In the genomic region with DNA sequence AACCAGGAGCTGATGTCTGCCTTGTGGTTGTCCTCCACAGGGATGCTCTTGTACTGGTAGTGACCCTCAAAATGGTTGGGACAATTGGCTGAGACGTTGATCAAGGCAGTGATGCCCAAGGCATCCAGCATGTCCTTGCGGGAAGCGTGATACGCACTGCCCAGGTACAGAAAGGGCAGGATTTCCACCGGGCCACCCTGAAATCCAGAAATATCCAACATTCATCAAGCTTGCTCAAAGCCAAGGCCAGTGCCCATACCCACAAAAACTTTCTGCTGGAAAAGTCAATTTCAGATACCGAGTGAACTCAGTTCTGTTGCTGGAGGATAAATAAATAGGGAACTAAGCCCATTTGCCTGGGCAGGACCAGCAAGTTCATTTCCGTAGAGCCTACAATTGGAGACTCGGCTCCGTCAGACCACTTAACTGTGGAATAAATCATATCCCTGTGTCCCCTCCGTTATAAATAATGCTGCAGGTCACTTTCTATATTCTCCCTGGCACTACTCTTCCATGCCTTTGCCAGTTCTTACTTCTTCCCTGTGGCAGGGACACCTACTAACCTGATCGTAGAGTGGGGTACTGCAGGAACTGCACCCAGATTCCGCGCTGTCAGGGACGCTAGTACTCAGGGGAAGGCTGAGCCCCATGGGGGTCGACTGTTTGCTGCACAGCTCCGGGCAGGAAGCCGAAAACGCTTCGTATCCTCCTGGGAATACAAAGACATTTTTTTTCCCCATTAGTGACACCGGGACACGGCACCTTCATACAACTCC, we compare ENCODE assay signal across 8 cellular contexts. TPM values are rescaled to one million over a fixed set of nuclear protein-coding genes. Genes with fewer than 3 reads are reported as not detected.
DNase-seq lines count a peak whose midpoint lies in the region; ATAC-seq and TF ChIP-seq lines count a peak whose summit lies in the region.

No MANE protein-coding gene starts in this region.

- H3K4me3 ChIP-seq in AG10803 (ENCODE audit: low read length) (peak overlapping the region; percentile 93), HL-60 (replicated peaks; ENCODE audit: insufficient read depth, low read length) (0 out of 2 replicates have a peak overlapping the region, but pooled peaks have one; percentile 12), adrenal gland (peak overlapping the region; percentile 18 to 90 (median 54)), hepatocyte (peak overlapping the region; percentile 84), skeletal muscle cell (ENCODE audit: low read depth, low read length) (peak overlapping the region; percentile 79)

- H3K4me2 ChIP-seq in hepatocyte, result peak overlapping the region; percentile 77

- TF ChIP-seq CTCF in AG10803 (conservative IDR thresholded peaks at IDR 0.05; ENCODE audit: low read length) (no peak), HL-60 (IDR thresholded peaks at IDR 0.05; ENCODE audit: insufficient read depth, low read length) (no peak), adrenal gland (IDR thresholded peaks at IDR 0.05) (peak in 1 of 6 experiments; percentile 15), hepatocyte (IDR thresholded peaks at IDR 0.05; ENCODE audit: poor library complexity) (no peak)

- H3K9me3 ChIP-seq in adrenal gland (replicated peaks in 1 of 3), result no peaks in the 10 kb centered on the region
- H3K9me3 ChIP-seq in hepatocyte (ENCODE audit: low read depth), result no peaks in the 10 kb centered on the region

- no peak overlapping the region for H3K27ac ChIP-seq in HL-60 (replicated peaks)
- H3K27ac ChIP-seq in adrenal gland, result peak overlapping the region; percentile 99 to 100 (median 99)
- peak overlapping the region; percentile 99 for H3K27ac ChIP-seq in hepatocyte

- peaks cover 31% of the 10 kb centered on the region for H4K20me1 ChIP-seq in hepatocyte (ENCODE audit: insufficient read depth, poor library complexity, severe bottlenecking)

- no peaks in the 10 kb centered on the region for H3K9me2 ChIP-seq in hepatocyte (replicated peaks; ENCODE audit: insufficient read depth)

- H3K79me2 ChIP-seq in hepatocyte, result peaks cover 32% of the 10 kb centered on the region

- 5 to 10% (median 8%) methylated on average over 19 to 21 of the region's 21 CpGs for WGBS in adrenal gland, 4 donors
- 19% methylated on average over 21 of the region's 21 CpGs for WGBS in hepatocyte (ENCODE audit: low lambda C conversion rate, missing lambda C conversion rate)

- H2AFZ ChIP-seq in hepatocyte, result no peak overlapping the region

- H3K27me3 ChIP-seq in HL-60 (ENCODE audit: insufficient read depth, poor library complexity, severe bottlenecking), result peaks cover 29% of the 10 kb centered on the region
- no peaks in the 10 kb centered on the region for H3K27me3 ChIP-seq in adrenal gland
- no peaks in the 10 kb centered on the region for H3K27me3 ChIP-seq in hepatocyte

- TF ChIP-seq POLR2A in adrenal gland (IDR thresholded peaks at IDR 0.05), result no peak

- ATAC-seq in GM21576 (IDR thresholded peaks at IDR 0.05; ENCODE audit: unreplicated experiment), result no peak
- no peak for ATAC-seq in GM21381 (IDR thresholded peaks at IDR 0.05; ENCODE audit: unreplicated experiment)

- H3K36me3 ChIP-seq in adrenal gland (replicated peaks in 1 of 2) (peaks cover 0 to 27% of the 10 kb centered on the region in 2 donors), hepatocyte (replicated peaks; ENCODE audit: insufficient read depth, low read depth) (no peaks in the 10 kb centered on the region)

- DNase-seq in AG10803 (ENCODE audit: low read depth), result peak; percentile 56
- DNase-seq in HL-60 (ENCODE audit: low read depth in 1 of 2, low spot score in 1 of 2), result no peak
- peak in 6 of 7 donors; percentile 46 to 77 (median 55) for DNase-seq in adrenal gland
- DNase-seq in hepatocyte (ENCODE audit: low spot score), result peak; percentile 42
- DNase-seq in skeletal muscle cell (ENCODE audit: low read depth), result no peak
- DNase-seq in NCI-H128 (lab: John Stamatoyannopoulos, UW; ENCODE audit: unreplicated experiment), result no peak

- H3K4me1 ChIP-seq in adrenal gland (replicated peaks in 1 of 2) (peaks cover 50 to 78% of the 10 kb centered on the region in 2 donors), hepatocyte (ENCODE audit: insufficient read depth) (peaks cover 30% of the 10 kb centered on the region)

- intact Hi-C loops in adrenal gland (cut with DNase I), result loop anchor here (5.0 to 10.0 kb wide), 2 partner anchors 98 to 135 kb away; no protein-coding TSS in a partner anchor

RNA-seq across cellular contexts. Expression of a gene that starts 1.2 kb away (rescaled TPM):
- total RNA-seq in adrenal gland (100 to 1,000 TPM in 7 of 8 donors, 10 to 100 TPM in 1; 60.5 to 603 (median 339) TPM), hepatocyte (537 and 547 TPM in 2 replicates)
- polyA plus RNA-seq in adrenal gland (100 to 1,000 TPM in 1 of 3 donors, 10 to 100 TPM in 2; 59.5 to 107 (median 77.1) TPM), hepatocyte (583 and 682 TPM in 2 replicates)

Comparison
In these comparisons a context has a peak if more than half of its experiments do, and no peak if none do; other contexts are left out.
1. DNase-seq: peak in AG10803 (single experiment), adrenal gland (6 of 7) and hepatocyte (single experiment); none in HL-60 (0 of 2), skeletal muscle cell (single experiment) and NCI-H128 (single experiment).
2. H3K4me3 ChIP-seq: peak in every context shown above with its lines; median percentile 93 in AG10803; 84 in hepatocyte; 79 in skeletal muscle cell; 54 in adrenal gland; 12 in HL-60.